11 cellular contexts compared by ENCODE assay signal in genomic region chr4:162410854-162411253, GRCh38.
"Had no signal": no experiment of that assay in that cellular context is flagged by ENCODE, and none has a peak within 500 bp of the region (broad histone marks: within the 10 kb centered on the region; RNA-seq: fewer than 3 reads in every experiment).

No MANE protein-coding gene starts in this region.

- H3K36me3 ChIP-seq: HAP-1 had no signal

- H3K4me3 ChIP-seq: GM23248, GM23338, HAP-1 had no signal

- FAIRE-seq: H1, H54 had no signal

- H3K4me1 ChIP-seq: HAP-1 had no signal

- ATAC-seq: GM23338, HCT116 had no signal

- H3K9me3 ChIP-seq: HAP-1 had no signal

- H2AFZ ChIP-seq: GM23248, GM23338 had no signal

- DNase-seq: GM23248, GOT3, H7, H9, HCEC 1CT, HFFc6 had no signal

- H3K4me2 ChIP-seq: GM23338 had no signal

- H3K27ac ChIP-seq: GM23248 had no signal

- H3K9ac ChIP-seq: GM23248 had no signal
